29 cellular contexts compared by ENCODE assay signal in the genomic region with DNA sequence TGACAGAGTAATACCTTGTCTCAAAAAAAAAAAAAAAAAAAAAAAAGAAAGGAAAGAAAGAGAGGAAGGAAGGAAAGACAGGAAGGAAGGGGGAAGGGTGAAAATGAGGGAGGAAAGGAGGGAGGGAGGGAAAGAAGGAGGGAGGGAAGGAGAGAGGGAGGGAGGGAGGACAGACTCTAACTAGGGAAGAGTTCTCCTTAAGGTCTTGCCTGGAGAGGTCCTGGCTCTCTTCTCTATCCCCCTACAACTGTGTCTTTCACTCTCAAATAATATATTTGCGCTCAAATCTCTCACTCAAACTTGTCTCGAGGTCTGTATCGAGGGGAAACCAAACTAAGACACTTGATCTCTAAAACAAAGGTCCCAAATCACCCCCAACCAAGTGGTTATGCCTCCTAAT.
"Had no signal": no experiment of that assay in that cellular context is flagged by ENCODE, and none has a peak within 500 bp of the region (broad histone marks: within the 10 kb centered on the region; RNA-seq: fewer than 3 reads in every experiment).

No MANE protein-coding gene starts in this region.

- H3K36me3 ChIP-seq: breast epithelium, colonic mucosa had no signal

- H3K4me3 ChIP-seq: ascending aorta, breast epithelium, cardiac muscle cell, colonic mucosa, esophagus muscularis mucosa, gastrocnemius medialis, heart left ventricle had no signal

- H3K27ac ChIP-seq: ascending aorta, breast epithelium, cardiac muscle cell, colonic mucosa, esophagus muscularis mucosa, foreskin keratinocyte, gastrocnemius medialis, heart left ventricle had no signal

- H3K4me1 ChIP-seq: ascending aorta, breast epithelium, colonic mucosa, esophagus muscularis mucosa, foreskin keratinocyte, gastrocnemius medialis, heart left ventricle had no signal

- H3K4me3 Mint-ChIP-seq: activated CD4-positive, alpha-beta memory T cell treated with anti-CD3 and anti-CD28 coated beads for 36 hours; activated CD4-positive, alpha-beta T cell treated with anti-CD3 and anti-CD28 coated beads for 36 hours; activated CD4-positive, alpha-beta T cell treated with anti-CD3 and anti-CD28 coated beads, Interleukin-2, amount 10 ng/mL, durations not matched to agents 24 days and 14 days; activated CD8-positive, alpha-beta memory T cell treated with anti-CD3 and anti-CD28 coated beads, Interleukin-2, amount 10 ng/mL, durations not matched to agents 7 days and 5 days; activated CD8-positive, alpha-beta T cell treated with anti-CD3 and anti-CD28 coated beads, Interleukin-2, amount 10 ng/mL, durations not matched to agents 7 days and 5 days; activated naive CD4-positive, alpha-beta T cell treated with anti-CD3 and anti-CD28 coated beads for 36 hours; activated naive CD4-positive, alpha-beta T cell treated with anti-CD3 and anti-CD28 coated beads, Interleukin-2, amount 50 U/mL, for 24 hours; activated naive CD8-positive, alpha-beta T cell treated with anti-CD3 and anti-CD28 coated beads, Interleukin-2, amount 10 ng/mL, durations not matched to agents 7 days and 5 days; activated T-cell treated with anti-CD3 and anti-CD28 coated beads, Interleukin-2, amount 50 U/mL, for 24 hours; brain had no signal

- H3K27ac Mint-ChIP-seq: activated CD4-positive, alpha-beta memory T cell treated with anti-CD3 and anti-CD28 coated beads for 36 hours; activated CD4-positive, alpha-beta T cell treated with anti-CD3 and anti-CD28 coated beads for 36 hours; activated CD4-positive, alpha-beta T cell treated with anti-CD3 and anti-CD28 coated beads, Interleukin-2, amount 10 ng/mL, durations not matched to agents 24 days and 14 days; activated CD8-positive, alpha-beta memory T cell treated with anti-CD3 and anti-CD28 coated beads, Interleukin-2, amount 10 ng/mL, durations not matched to agents 7 days and 5 days; activated CD8-positive, alpha-beta T cell treated with anti-CD3 and anti-CD28 coated beads, Interleukin-2, amount 10 ng/mL, durations not matched to agents 7 days and 5 days; activated naive CD4-positive, alpha-beta T cell treated with anti-CD3 and anti-CD28 coated beads for 36 hours; activated naive CD4-positive, alpha-beta T cell treated with anti-CD3 and anti-CD28 coated beads, Interleukin-2, amount 50 U/mL, for 24 hours; activated naive CD8-positive, alpha-beta T cell treated with anti-CD3 and anti-CD28 coated beads, Interleukin-2, amount 10 ng/mL, durations not matched to agents 7 days and 5 days; activated T-cell treated with anti-CD3 and anti-CD28 coated beads, Interleukin-2, amount 50 U/mL, for 24 hours; activated T-helper 2 cell treated with anti-CD3 and anti-CD28 coated beads, Interferon-gamma antibody, Interleukin-2, Interleukin-4, amounts not matched to agents 10 μg/mL and 5 μg/mL and 100 μg/mL, durations not matched to agents 14 hours and 24 hours and 36 hours; brain had no signal

- H3K9me3 Mint-ChIP-seq: activated CD4-positive, alpha-beta memory T cell treated with anti-CD3 and anti-CD28 coated beads for 36 hours; activated CD4-positive, alpha-beta T cell treated with anti-CD3 and anti-CD28 coated beads, Interleukin-2, amount 10 ng/mL, durations not matched to agents 24 days and 14 days; activated naive CD4-positive, alpha-beta T cell treated with anti-CD3 and anti-CD28 coated beads for 36 hours; activated naive CD4-positive, alpha-beta T cell treated with anti-CD3 and anti-CD28 coated beads, Interleukin-2, amount 50 U/mL, for 24 hours; activated naive CD8-positive, alpha-beta T cell treated with anti-CD3 and anti-CD28 coated beads, Interleukin-2, amount 10 ng/mL, durations not matched to agents 7 days and 5 days; activated T-cell treated with anti-CD3 and anti-CD28 coated beads, Interleukin-2, amount 50 U/mL, for 24 hours; activated T-helper 2 cell treated with anti-CD3 and anti-CD28 coated beads, Interferon-gamma antibody, Interleukin-2, Interleukin-4, amounts not matched to agents 10 μg/mL and 5 μg/mL and 100 μg/mL, durations not matched to agents 14 hours and 24 hours and 36 hours; brain had no signal

- H3K27me3 ChIP-seq: ascending aorta, breast epithelium, cardiac muscle cell, colonic mucosa, esophagus muscularis mucosa, foreskin keratinocyte, gastrocnemius medialis, heart left ventricle had no signal

- H3K27me3 Mint-ChIP-seq: activated CD4-positive, alpha-beta memory T cell treated with anti-CD3 and anti-CD28 coated beads for 36 hours; activated CD4-positive, alpha-beta T cell treated with anti-CD3 and anti-CD28 coated beads for 36 hours; activated CD4-positive, alpha-beta T cell treated with anti-CD3 and anti-CD28 coated beads, Interleukin-2, amount 10 ng/mL, durations not matched to agents 24 days and 14 days; activated CD8-positive, alpha-beta memory T cell treated with anti-CD3 and anti-CD28 coated beads, Interleukin-2, amount 10 ng/mL, durations not matched to agents 7 days and 5 days; activated naive CD4-positive, alpha-beta T cell treated with anti-CD3 and anti-CD28 coated beads, Interleukin-2, amount 50 U/mL, for 24 hours; activated naive CD8-positive, alpha-beta T cell treated with anti-CD3 and anti-CD28 coated beads, Interleukin-2, amount 10 ng/mL, durations not matched to agents 7 days and 5 days; activated T-cell treated with anti-CD3 and anti-CD28 coated beads, Interleukin-2, amount 50 U/mL, for 24 hours; brain had no signal

- H3K4me1 Mint-ChIP-seq: activated CD4-positive, alpha-beta T cell treated with anti-CD3 and anti-CD28 coated beads for 36 hours; activated CD4-positive, alpha-beta T cell treated with anti-CD3 and anti-CD28 coated beads, Interleukin-2, amount 10 ng/mL, durations not matched to agents 24 days and 14 days; activated CD8-positive, alpha-beta memory T cell treated with anti-CD3 and anti-CD28 coated beads, Interleukin-2, amount 10 ng/mL, durations not matched to agents 7 days and 5 days; activated naive CD4-positive, alpha-beta T cell treated with anti-CD3 and anti-CD28 coated beads, Interleukin-2, amount 50 U/mL, for 24 hours; activated naive CD8-positive, alpha-beta T cell treated with anti-CD3 and anti-CD28 coated beads, Interleukin-2, amount 10 ng/mL, durations not matched to agents 7 days and 5 days; brain had no signal

- DNase-seq: activated CD4-positive, alpha-beta memory T cell treated with anti-CD3 and anti-CD28 coated beads for 36 hours; activated CD4-positive, alpha-beta T cell treated with anti-CD3 and anti-CD28 coated beads for 36 hours; activated CD4-positive, alpha-beta T cell treated with anti-CD3 and anti-CD28 coated beads, Interleukin-2, amount 10 ng/mL, durations not matched to agents 24 days and 14 days; activated CD4-positive, CD25-positive, alpha-beta regulatory T cell; activated CD4-positive, CD25-positive, alpha-beta regulatory T cell treated with anti-CD3 and anti-CD28 coated beads, Interleukin-2, amount 50 U/mL, for 72 hours; activated CD8-positive, alpha-beta memory T cell treated with anti-CD3 and anti-CD28 coated beads, Interleukin-2, amount 10 ng/mL, durations not matched to agents 7 days and 5 days; activated CD8-positive, alpha-beta memory T cell treated with anti-CD3 and anti-CD28 coated beads, Interleukin-2, amount 50 U/mL, for 4 hours; activated CD8-positive, alpha-beta T cell treated with anti-CD3 and anti-CD28 coated beads, Interleukin-2, amount 10 ng/mL, durations not matched to agents 7 days and 5 days; activated effector memory CD4-positive, alpha-beta T cell treated with anti-CD3 and anti-CD28 coated beads, Interleukin-2, amount 50 U/mL, for 16 hours; activated naive CD4-positive, alpha-beta T cell treated with anti-CD3 and anti-CD28 coated beads for 36 hours; activated naive CD8-positive, alpha-beta T cell treated with anti-CD3 and anti-CD28 coated beads, Interleukin-2, amount 10 ng/mL, durations not matched to agents 7 days and 5 days; activated T-cell treated with anti-CD3 and anti-CD28 coated beads, Interleukin-2, amount 50 U/mL, for 24 hours; central memory CD4-positive, alpha-beta T cell; cerebellar nuclear complex; colonic mucosa; effector CD8-positive, alpha-beta T cell; foreskin keratinocyte; gastrocnemius medialis; glutamatergic neuron; heart left ventricle; T-helper 1 cell; T-helper 2 cell had no signal

- H3K9me3 ChIP-seq: ascending aorta, breast epithelium, colonic mucosa, esophagus muscularis mucosa, gastrocnemius medialis, heart left ventricle had no signal
